Comparison of ENCODE assay signal across 9 cellular contexts in genomic region chr13:99386911-99387788, GRCh38.
DNase-seq lines count a peak whose midpoint lies in the region; ATAC-seq and TF ChIP-seq lines count a peak whose summit lies in the region.
"Had no signal": no experiment of that assay in that cellular context is flagged by ENCODE, and none has a peak within 500 bp of the region (broad histone marks: within the 10 kb centered on the region; RNA-seq: fewer than 3 reads in every experiment).

No MANE protein-coding gene starts in this region.

- no peak overlapping the region for H3K27ac ChIP-seq in Karpas-422 (ENCODE audit: low read length)
- no peak overlapping the region for H3K27ac ChIP-seq in colonic mucosa

- peak overlapping the region; percentile 96 for H3K27ac Mint-ChIP-seq in stimulated activated naive CD8-positive, alpha-beta T cell treated with anti-CD3 and anti-CD28 coated beads, Interleukin-15, Interleukin-2, amounts not matched to agents 100 ng/mL and 50 ng/mL, for 24 hours

- no peaks in the 10 kb centered on the region for H3K9me3 ChIP-seq in Karpas-422 (ENCODE audit: low read length)
- H3K9me3 ChIP-seq in colonic mucosa, result no peaks in the 10 kb centered on the region

- H2AFZ ChIP-seq in Karpas-422 (ENCODE audit: low read length), result no peak overlapping the region

- H3K4me1 ChIP-seq in Karpas-422 (ENCODE audit: low read length), result no peaks in the 10 kb centered on the region
- H3K4me1 ChIP-seq in colonic mucosa, result no peaks in the 10 kb centered on the region

- H3K27me3 Mint-ChIP-seq in stimulated activated naive CD8-positive, alpha-beta T cell treated with anti-CD3 and anti-CD28 coated beads, Interleukin-15, Interleukin-2, amounts not matched to agents 100 ng/mL and 50 ng/mL, for 24 hours, result no peaks in the 10 kb centered on the region

- H3K27me3 ChIP-seq in Karpas-422 (ENCODE audit: low read length) (no peaks in the 10 kb centered on the region), colonic mucosa (no peaks in the 10 kb centered on the region)

- H3K9ac ChIP-seq in Karpas-422 (ENCODE audit: low read length) (no peak overlapping the region), colonic mucosa (ENCODE audit: low read depth in 2 of 2, low read length in 2 of 2) (no peak overlapping the region)

- H3K4me3 ChIP-seq in AG10803 (ENCODE audit: low read length), result no peak overlapping the region
- no peak overlapping the region for H3K4me3 ChIP-seq in Karpas-422 (ENCODE audit: low read length)
- H3K4me3 ChIP-seq in colonic mucosa, result no peak overlapping the region
- H3K4me3 ChIP-seq: skin epidermis had no signal

- no peaks in the 10 kb centered on the region for H3K9me2 ChIP-seq in Karpas-422 (replicated peaks; ENCODE audit: insufficient read depth, low read length)

- H3K9me3 Mint-ChIP-seq in stimulated activated naive CD8-positive, alpha-beta T cell treated with anti-CD3 and anti-CD28 coated beads, Interleukin-15, Interleukin-2, amounts not matched to agents 100 ng/mL and 50 ng/mL, for 24 hours, result no peaks in the 10 kb centered on the region

- H3K4me2 ChIP-seq in Karpas-422 (ENCODE audit: low read depth, low read length, poor library complexity, severe bottlenecking), result no peak overlapping the region

- H4K20me1 ChIP-seq in Karpas-422 (ENCODE audit: insufficient read depth, low read depth, low read length), result no peaks in the 10 kb centered on the region

- intact Hi-C loops in colonic mucosa (cut with DNase I), result loop anchor here (1.0 kb wide), 1 partner anchor 50 kb away; no protein-coding TSS in a partner anchor

- peak overlapping the region; percentile 45 for H3K4me3 Mint-ChIP-seq in stimulated activated naive CD8-positive, alpha-beta T cell treated with anti-CD3 and anti-CD28 coated beads, Interleukin-15, Interleukin-2, amounts not matched to agents 100 ng/mL and 50 ng/mL, for 24 hours

- H3K79me2 ChIP-seq in Karpas-422 (ENCODE audit: low read length), result no peaks in the 10 kb centered on the region

- H3K36me3 Mint-ChIP-seq in stimulated activated naive CD8-positive, alpha-beta T cell treated with anti-CD3 and anti-CD28 coated beads, Interleukin-15, Interleukin-2, amounts not matched to agents 100 ng/mL and 50 ng/mL, for 24 hours (ENCODE audit: low read depth), result peaks cover 33% of the 10 kb centered on the region

- ATAC-seq in GM19438 (IDR thresholded peaks at IDR 0.05; ENCODE audit: low read depth, unreplicated experiment), result peak; percentile 61

- DNase-seq in AG10803 (ENCODE audit: low read depth) (no peak), Karpas-422 (peak; percentile 93), colonic mucosa (peak; percentile 70), mucosa of gallbladder (ENCODE audit: low spot score) (peak; percentile 38), HPDE6-E6E7 (ENCODE audit: extremely low spot score) (no peak)
- DNase-seq in activated CD4-positive, alpha-beta T cell treated with anti-CD3 and anti-CD28 coated beads for 24 hours (ENCODE audit: low read depth in 2 of 2), result peak; percentile 80 to 91

- 0 out of 2 replicates have a peak, but pooled peaks cover 10% of the 10 kb centered on the region for H3K36me3 ChIP-seq in Karpas-422 (ENCODE audit: insufficient read depth, low read length)
- no peaks in the 10 kb centered on the region for H3K36me3 ChIP-seq in colonic mucosa

- peaks cover 65% of the 10 kb centered on the region for H3K4me1 Mint-ChIP-seq in stimulated activated naive CD8-positive, alpha-beta T cell treated with anti-CD3 and anti-CD28 coated beads, Interleukin-15, Interleukin-2, amounts not matched to agents 100 ng/mL and 50 ng/mL, for 24 hours (ENCODE audit: low read depth)

- TF ChIP-seq CTCF in AG10803 (conservative IDR thresholded peaks at IDR 0.05; ENCODE audit: low read length), result peak; percentile 52
- TF ChIP-seq CTCF in colonic mucosa (IDR thresholded peaks at IDR 0.05), result peak; percentile 42

Comparison
In these comparisons a context has a peak if more than half of its experiments do, and no peak if none do; other contexts are left out.
1. DNase-seq: peak in Karpas-422 (single experiment), activated CD4-positive, alpha-beta T cell treated with anti-CD3 and anti-CD28 coated beads for 24 hours (2 of 2), colonic mucosa (single experiment) and mucosa of gallbladder (single experiment); none in AG10803 (single experiment) and HPDE6-E6E7 (single experiment).